8 cellular contexts compared by ENCODE assay signal in genomic region chr19:2494447-2495129, GRCh38. TPM values are rescaled to one million over a fixed set of nuclear protein-coding genes. Genes with fewer than 3 reads are reported as not detected.
DNase-seq lines count a peak whose midpoint lies in the region; ATAC-seq and TF ChIP-seq lines count a peak whose summit lies in the region.

No MANE protein-coding gene starts in this region.

- ATAC-seq in activated CD4-positive, CD25-positive, alpha-beta regulatory T cell treated with anti-CD3 and anti-CD28 coated beads, Interleukin-2, amount 50 U/mL, for 24 hours: peak; percentile 58 to 70
- peak; percentile 85 to 90 for ATAC-seq in natural killer cell treated with Interleukin-12 subunit alpha and Interleukin-12 subunit beta and Interleukin-15 and Interleukin-18, amount 100 ng/mL, for 72 hours
- no peak for ATAC-seq in GM19035 (IDR thresholded peaks at IDR 0.05; ENCODE audit: unreplicated experiment)

- H3K9me3 ChIP-seq in OCI-LY1 (ENCODE audit: low read length) (no peaks in the 10 kb centered on the region), transverse colon (no peaks in the 10 kb centered on the region)

- H3K4me2 ChIP-seq in OCI-LY1 (ENCODE audit: low read length): peak overlapping the region; percentile 86

- TF ChIP-seq EP300 in transverse colon (IDR thresholded peaks at IDR 0.05; ENCODE audit: low read depth): no peak

- peaks cover 37% of the 10 kb centered on the region for H3K4me1 ChIP-seq in OCI-LY1 (ENCODE audit: insufficient read depth, low read length, severe bottlenecking)
- H3K4me1 ChIP-seq in transverse colon: peaks cover 23 to 46% (median 36%) of the 10 kb centered on the region in 4 donors

- TF ChIP-seq CTCF in OCI-LY1 (IDR thresholded peaks at IDR 0.05; ENCODE audit: low read length): no peak
- no peak for TF ChIP-seq CTCF in transverse colon (IDR thresholded peaks at IDR 0.05)

- H3K27ac Mint-ChIP-seq in natural killer cell treated with Interleukin-12 subunit alpha and Interleukin-12 subunit beta and Interleukin-15 and Interleukin-18, amount 100 ng/mL, for 72 hours: no peak overlapping the region

- H3K4me1 Mint-ChIP-seq in natural killer cell treated with Interleukin-12 subunit alpha and Interleukin-12 subunit beta and Interleukin-15 and Interleukin-18, amount 100 ng/mL, for 72 hours (ENCODE audit: low read depth in 2 of 2): peaks cover 3 to 12% of the 10 kb centered on the region in 2 donors

- intact Hi-C loops in transverse colon (cut with DNase I; ENCODE audit: low total_unique reads): loop anchor here (2.0 kb wide), 1 partner anchor 18 kb away; the partner anchor contains the start of gene GADD45B

- peaks cover 4 to 16% of the 10 kb centered on the region in 2 donors for H3K27me3 Mint-ChIP-seq in natural killer cell treated with Interleukin-12 subunit alpha and Interleukin-12 subunit beta and Interleukin-15 and Interleukin-18, amount 100 ng/mL, for 72 hours

- TF ChIP-seq POLR2A in transverse colon (IDR thresholded peaks at IDR 0.05): peak; percentile 59

- H3K4me3 Mint-ChIP-seq in natural killer cell treated with Interleukin-12 subunit alpha and Interleukin-12 subunit beta and Interleukin-15 and Interleukin-18, amount 100 ng/mL, for 72 hours: peak overlapping the region; percentile 68

- no peak overlapping the region for H2AFZ ChIP-seq in OCI-LY1 (ENCODE audit: low read length)

- H3K9ac ChIP-seq in OCI-LY1 (ENCODE audit: low read length): peak overlapping the region; percentile 51; the same call in 1 of the 2 replicates

- no peaks in the 10 kb centered on the region for H3K79me2 ChIP-seq in OCI-LY1 (ENCODE audit: insufficient read depth, low read length)

- no peak overlapping the region for H3K27ac ChIP-seq in OCI-LY1 (ENCODE audit: low read depth, low read length, poor library complexity, severe bottlenecking)
- H3K27ac ChIP-seq in transverse colon: peak overlapping the region; percentile 71 to 95 (median 90)

- H3K4me3 ChIP-seq in OCI-LY1 (ENCODE audit: low read depth, low read length, poor library complexity, severe bottlenecking) (peak overlapping the region; percentile 67), transverse colon (peak overlapping the region; percentile 45 to 54 (median 48))

- peaks cover 12% of the 10 kb centered on the region; the same call in 1 of the 2 replicates for H3K27me3 ChIP-seq in OCI-LY1 (ENCODE audit: insufficient read depth, low read length)
- peaks cover under 1% of the 10 kb centered on the region for H3K27me3 ChIP-seq in transverse colon

- no peak for DNase-seq in activated CD4-positive, CD25-positive, alpha-beta regulatory T cell treated with anti-CD3 and anti-CD28 coated beads, Interleukin-2, amount 50 U/mL, for 72 hours
- DNase-seq in activated gamma-delta T cell treated with anti-CD3 and anti-CD28 coated beads, Interleukin-2, amount 50 U/mL, for 16 hours (ENCODE audit: low read depth): peak; percentile 16
- DNase-seq in foreskin melanocyte: peak; percentile 52
- peak; percentile 77 for DNase-seq in natural killer cell treated with Interleukin-12 subunit alpha and Interleukin-12 subunit beta and Interleukin-15 and Interleukin-18, amount 100 ng/mL, for 72 hours (ENCODE audit: low spot score)
- peak; percentile 82 for DNase-seq in transverse colon

- H3F3A ChIP-seq in OCI-LY1 (ENCODE audit: insufficient read depth, low read length): no peaks in the 10 kb centered on the region; the same call in 1 of the 2 replicates

- H3K36me3 ChIP-seq in OCI-LY1 (ENCODE audit: insufficient read depth, low read length) (no peaks in the 10 kb centered on the region), transverse colon (no peaks in the 10 kb centered on the region)

- no peaks in the 10 kb centered on the region for H4K20me1 ChIP-seq in OCI-LY1 (ENCODE audit: insufficient read depth, low read length)

- no peaks in the 10 kb centered on the region for H3K9me2 ChIP-seq in OCI-LY1 (ENCODE audit: low read depth, low read length)

- 12% methylated on average over 39 of the region's 72 CpGs; no CpG with 5 or more reads in 1 of the 2 donors for WGBS in transverse colon (ENCODE audit: low coverage in 1 of 2), 2 donors

- H3K36me3 Mint-ChIP-seq in natural killer cell treated with Interleukin-12 subunit alpha and Interleukin-12 subunit beta and Interleukin-15 and Interleukin-18, amount 100 ng/mL, for 72 hours: no peaks in the 10 kb centered on the region

- in situ Hi-C loops in transverse colon (cut with MboI; ENCODE audit: low pct_ligation_motif_present in 1 of 4, low pct_unique_long_range_greater_than_20kb in 1 of 4, low sequenced_read_pairs in 3 of 4): loop anchor here in 1 of 4 donors (10.0 kb wide), 1 partner anchor 50 kb away; no protein-coding TSS in a partner anchor

- H3K9me3 Mint-ChIP-seq in natural killer cell treated with Interleukin-12 subunit alpha and Interleukin-12 subunit beta and Interleukin-15 and Interleukin-18, amount 100 ng/mL, for 72 hours: no peaks in the 10 kb centered on the region

RNA-seq across cellular contexts. Expression of gene GADD45B, which starts 18.7 kb away (rescaled TPM):
- 100 to 1,000 TPM; 233 to 784 TPM for total RNA-seq in natural killer cell treated with Interleukin-12 subunit alpha and Interleukin-12 subunit beta and Interleukin-15 and Interleukin-18, amount 100 ng/mL, for 72 hours
- 100 to 1,000 TPM in 3 of 4 donors, 10 to 100 TPM in 1; 59.0 to 280 (median 167) TPM for total RNA-seq in transverse colon

RNA-seq across cellular contexts. Expression of gene LMNB2, which starts 37.8 kb away (rescaled TPM):
- total RNA-seq in natural killer cell treated with Interleukin-12 subunit alpha and Interleukin-12 subunit beta and Interleukin-15 and Interleukin-18, amount 100 ng/mL, for 72 hours: 100 to 1,000 TPM in 1 of 2 donors, 10 to 100 TPM in 1; 74.9 to 165 TPM
- 10 to 100 TPM; 10.8 to 23.9 (median 17.8) TPM for total RNA-seq in transverse colon
